13 cellular contexts compared by ENCODE assay signal in genomic region chr20:23159256-23159922, GRCh38.
DNase-seq lines count a peak whose midpoint lies in the region; ATAC-seq and TF ChIP-seq lines count a peak whose summit lies in the region.
"Had no signal": no experiment of that assay in that cellular context is flagged by ENCODE, and none has a peak within 500 bp of the region (broad histone marks: within the 10 kb centered on the region; RNA-seq: fewer than 3 reads in every experiment).

No MANE protein-coding gene starts in this region.

- 86% methylated on average over 1 of the region's 3 CpGs; no CpG with 5 or more reads in 1 of the 2 donors for WGBS in gastroesophageal sphincter (ENCODE audit: low coverage in 1 of 2), 2 donors

- H3K27me3 ChIP-seq in RWPE2 (ENCODE audit: insufficient read depth, poor library complexity, severe bottlenecking), result no peaks in the 10 kb centered on the region
- H3K27me3 ChIP-seq in gastroesophageal sphincter, result no peaks in the 10 kb centered on the region
- H3K27me3 ChIP-seq in stomach smooth muscle (ENCODE audit: control insufficient read depth in 1 of 2, insufficient read depth in 2 of 2, low read length in 2 of 2), result no peaks in the 10 kb centered on the region
- H3K27me3 ChIP-seq: suprapubic skin had no signal

- H3K36me3 ChIP-seq in RWPE2 (ENCODE audit: low read depth) (no peaks in the 10 kb centered on the region), gastroesophageal sphincter (no peaks in the 10 kb centered on the region), stomach smooth muscle (ENCODE audit: control insufficient read depth in 2 of 2, insufficient read depth in 2 of 2, low read length in 2 of 2) (no peaks in the 10 kb centered on the region)
- H3K36me3 ChIP-seq: suprapubic skin had no signal

- no peak for ATAC-seq in RWPE2 (ENCODE audit: low read depth)
- ATAC-seq in gastroesophageal sphincter, result no peak
- ATAC-seq in HG02870 (IDR thresholded peaks at IDR 0.05; ENCODE audit: unreplicated experiment), result no peak
- ATAC-seq: A549 had no signal

- H3K9me3 ChIP-seq in RWPE2 (ENCODE audit: severe bottlenecking) (no peaks in the 10 kb centered on the region), gastroesophageal sphincter (no peaks in the 10 kb centered on the region), stomach smooth muscle (ENCODE audit: control insufficient read depth in 2 of 2, low read length in 2 of 2) (no peaks in the 10 kb centered on the region)
- H3K9me3 ChIP-seq: A549, suprapubic skin had no signal

- TF ChIP-seq CTCF in RWPE2 (IDR thresholded peaks at IDR 0.05; ENCODE audit: poor library complexity, severe bottlenecking) (no peak), gastroesophageal sphincter (IDR thresholded peaks at IDR 0.05) (no peak)

- TF ChIP-seq POLR2A in gastroesophageal sphincter (IDR thresholded peaks at IDR 0.05), result no peak

- H3K27ac ChIP-seq in RWPE2 (ENCODE audit: poor library complexity, severe bottlenecking), result peak overlapping the region; percentile 48
- peak overlapping the region in 3 of 4 donors; percentile 54 to 72 (median 57) for H3K27ac ChIP-seq in gastroesophageal sphincter
- H3K27ac ChIP-seq in stomach smooth muscle (ENCODE audit: low read length), result peak overlapping the region; percentile 24
- H3K27ac ChIP-seq: suprapubic skin had no signal

- DNase-seq in NCI-H82 (lab: John Stamatoyannopoulos, UW) (peak; percentile 25), NCI-H82 treated with DMSO at 0.1 percent for 48 hours (lab: John Stamatoyannopoulos, UW; ENCODE audit: unreplicated experiment) (no peak), RWPE2 (ENCODE audit: low spot score) (no peak), AG08396 (ENCODE audit: low spot score) (no peak)
- DNase-seq in stimulated activated naive CD4-positive, alpha-beta T cell (lab: John Stamatoyannopoulos, UW), result no peak
- DNase-seq: activated naive CD4-positive, alpha-beta T cell; islet precursor cell; NCI-H1436 had no signal

- no peak overlapping the region for H3K4me3 ChIP-seq in RWPE2 (ENCODE audit: severe bottlenecking)
- H3K4me3 ChIP-seq in gastroesophageal sphincter, result no peak overlapping the region
- no peak overlapping the region for H3K4me3 ChIP-seq in stomach smooth muscle (ENCODE audit: low read length in 2 of 2)
- H3K4me3 ChIP-seq: A549, suprapubic skin had no signal

- no peak for TF ChIP-seq EP300 in gastroesophageal sphincter (IDR thresholded peaks at IDR 0.05)

- no peak overlapping the region for H3K9ac ChIP-seq in stomach smooth muscle (ENCODE audit: low read length in 2 of 2)

- H3K4me1 ChIP-seq in RWPE2 (ENCODE audit: insufficient read depth, poor library complexity, severe bottlenecking), result peaks cover 65% of the 10 kb centered on the region
- H3K4me1 ChIP-seq in gastroesophageal sphincter, result peaks cover 0 to 63% (median 14%) of the 10 kb centered on the region in 3 donors
- peaks cover 22% of the 10 kb centered on the region for H3K4me1 ChIP-seq in stomach smooth muscle (ENCODE audit: control insufficient read depth, insufficient read depth, low read length)
